Comparison of ENCODE assay signal across 26 cellular contexts in genomic region chr22:39565414-39565944, GRCh38. TPM values are rescaled to one million over a fixed set of nuclear protein-coding genes. Genes with fewer than 3 reads are reported as not detected.
DNase-seq lines count a peak whose midpoint lies in the region; ATAC-seq, FAIRE-seq and TF ChIP-seq lines count a peak whose summit lies in the region.
"Had no signal": no experiment of that assay in that cellular context is flagged by ENCODE, and none has a peak within 500 bp of the region (broad histone marks: within the 10 kb centered on the region; RNA-seq: fewer than 3 reads in every experiment).

No MANE protein-coding gene starts in this region.

- H3K79me2 ChIP-seq in K562 (ENCODE audit: control insufficient read depth, insufficient read depth, low read length) (no peaks in the 10 kb centered on the region), neural progenitor cell (ENCODE audit: low read depth) (no peaks in the 10 kb centered on the region), Karpas-422 (ENCODE audit: low read length) (no peaks in the 10 kb centered on the region)

- H3K4me1 ChIP-seq in HEK293 (ENCODE audit: control insufficient read depth, insufficient read depth, low read length) (no peaks in the 10 kb centered on the region), K562 (replicated peaks in 1 of 2; ENCODE audit: control insufficient read depth in 2 of 2, insufficient read depth in 2 of 2, low read length in 2 of 2) (peaks cover 0 to 21% of the 10 kb centered on the region in 2 experiments; a peak in 3 of 5 replicates), neural progenitor cell (no peaks in the 10 kb centered on the region), Karpas-422 (ENCODE audit: low read length) (no peaks in the 10 kb centered on the region)
- H3K4me1 ChIP-seq: A549, SJCRH30 had no signal

- TF ChIP-seq POLR2A in K562 (conservative IDR thresholded peaks at IDR 0.05) = no peak

- H4K20me1 ChIP-seq in K562 (replicated peaks; ENCODE audit: control insufficient read depth, insufficient read depth, low read length) (no peaks in the 10 kb centered on the region), neural progenitor cell (ENCODE audit: low read depth) (no peaks in the 10 kb centered on the region), Karpas-422 (ENCODE audit: insufficient read depth, low read depth, low read length) (no peaks in the 10 kb centered on the region)

- peaks cover 20% of the 10 kb centered on the region for H3K4me1 Mint-ChIP-seq in activated naive CD4-positive, alpha-beta T cell treated with anti-CD3 and anti-CD28 coated beads, Interleukin-2, amount 50 U/mL, for 24 hours
- H3K4me1 Mint-ChIP-seq in neural progenitor cell = peaks cover 2% of the 10 kb centered on the region

- FAIRE-seq in K562 (lab: Jason Lieb, UNC) = no peak
- FAIRE-seq: A549, G401.6, GM19239 had no signal

- no TSS peak for BruUV-seq in K562 (replicated peaks; lab: Mats Ljungman, UMichigan)

- peak overlapping the region; percentile 5 for H3K4me3 Mint-ChIP-seq in activated naive CD4-positive, alpha-beta T cell treated with anti-CD3 and anti-CD28 coated beads, Interleukin-2, amount 50 U/mL, for 24 hours
- H3K4me3 Mint-ChIP-seq in neural progenitor cell = peak overlapping the region; percentile 12
- H3K4me3 Mint-ChIP-seq: B cell, CD14-positive monocyte had no signal

- H3K27ac Mint-ChIP-seq in activated naive CD4-positive, alpha-beta T cell treated with anti-CD3 and anti-CD28 coated beads, Interleukin-2, amount 50 U/mL, for 24 hours = peak overlapping the region; percentile 44
- peak overlapping the region in 1 of 2 donors; percentile 1 for H3K27ac Mint-ChIP-seq in activated naive CD4-positive, alpha-beta T cell treated with anti-CD3 and anti-CD28 coated beads, Interleukin-2, amount 50 U/mL, for 72 hours
- no peak overlapping the region for H3K27ac Mint-ChIP-seq in neural progenitor cell
- H3K27ac Mint-ChIP-seq: B cell, CD14-positive monocyte had no signal

- H3K27ac ChIP-seq in HEK293 (ENCODE audit: extremely low read depth, low read depth, low read length) (no peak overlapping the region), K562 (ENCODE audit: extremely low read depth, low read depth, low read length) (no peak overlapping the region), neural progenitor cell (no peak overlapping the region), Karpas-422 (ENCODE audit: low read length) (no peak overlapping the region)
- H3K27ac ChIP-seq: A549, Peyer's patch, SJCRH30 had no signal

- no peaks in the 10 kb centered on the region for H3K9me3 Mint-ChIP-seq in activated naive CD4-positive, alpha-beta T cell treated with anti-CD3 and anti-CD28 coated beads, Interleukin-2, amount 50 U/mL, for 24 hours
- H3K9me3 Mint-ChIP-seq in activated naive CD4-positive, alpha-beta T cell treated with anti-CD3 and anti-CD28 coated beads, Interleukin-2, amount 50 U/mL, for 72 hours = peaks cover 8 to 9% of the 10 kb centered on the region in 2 donors
- H3K9me3 Mint-ChIP-seq in neural progenitor cell = no peaks in the 10 kb centered on the region

- H3K9me3 ChIP-seq in HEK293 (ENCODE audit: control insufficient read depth, insufficient read depth, low read depth, low read length) = no peaks in the 10 kb centered on the region
- H3K9me3 ChIP-seq in K562 (replicated peaks; ENCODE audit: control insufficient read depth, insufficient read depth, low read depth, low read length) = no peaks in the 10 kb centered on the region
- no peaks in the 10 kb centered on the region for H3K9me3 ChIP-seq in neural progenitor cell (ENCODE audit: low read depth)
- peaks cover 5% of the 10 kb centered on the region; the same call in 1 of the 2 replicates for H3K9me3 ChIP-seq in Karpas-422 (ENCODE audit: low read length)
- H3K9me3 ChIP-seq: A549, Peyer's patch, SJCRH30 had no signal

- no peak for TF ChIP-seq EP300 in K562 (IDR thresholded peaks at IDR 0.05; ENCODE audit: low read length)

- intact Hi-C loops in K562 (cut with micrococcal nuclease) (no loop called here), Right ventricle myocardium inferior (cut with DNase I) (no loop called here)

- H3K9ac ChIP-seq in K562 (ENCODE audit: insufficient read depth in 1 of 2, low read depth in 2 of 2, low read length in 2 of 2) (no peak overlapping the region), neural progenitor cell (no peak overlapping the region), Karpas-422 (ENCODE audit: low read length) (no peak overlapping the region)

- H3K9me2 ChIP-seq in Karpas-422 (replicated peaks; ENCODE audit: insufficient read depth, low read length) = no peaks in the 10 kb centered on the region

- WGBS in K562 (ENCODE audit: insufficient coverage, low coverage, missing lambda C conversion rate) = 37% methylated on average over 2 of the region's 5 CpGs

- DNase-seq in activated naive CD4-positive, alpha-beta T cell treated with anti-CD3 and anti-CD28 coated beads, Interleukin-2, amount 50 U/mL, for 72 hours (ENCODE audit: low spot score in 2 of 2) = no peak
- no peak for DNase-seq in K562 (ENCODE audit: extremely low read depth in 1 of 4, low spot score in 3 of 4)
- no peak for DNase-seq in neural progenitor cell (ENCODE audit: low spot score)
- no peak for DNase-seq in Right ventricle myocardium inferior (ENCODE audit: missing footprints)
- DNase-seq in Karpas-422 = no peak
- DNase-seq: H7, IMR-90, MV-4-11, NCI-H1105 treated with DMSO at 0.1 percent for 48 hours, NCI-H1694, NCI-H2081, NCI-H2171, NCI-H345, NCI-H524, NCI-H82, Peyer's patch, SJCRH30 had no signal

- H3K27me3 ChIP-seq in K562 (ENCODE audit: control insufficient read depth in 2 of 2, insufficient read depth in 2 of 2, low read length in 2 of 2) (no peaks in the 10 kb centered on the region), neural progenitor cell (peaks cover 28% of the 10 kb centered on the region), Karpas-422 (ENCODE audit: low read length) (no peaks in the 10 kb centered on the region)
- H3K27me3 ChIP-seq: Peyer's patch, SJCRH30 had no signal

- TF ChIP-seq RAD21 in K562 (CRISPR knock-in tag; conservative IDR thresholded peaks at IDR 0.05 in 1 of 2, IDR thresholded peaks at IDR 0.05 in 1 of 2) = no peak

- H3K36me3 Mint-ChIP-seq in activated naive CD4-positive, alpha-beta T cell treated with anti-CD3 and anti-CD28 coated beads, Interleukin-2, amount 50 U/mL, for 24 hours = no peaks in the 10 kb centered on the region
- no peaks in the 10 kb centered on the region for H3K36me3 Mint-ChIP-seq in activated naive CD4-positive, alpha-beta T cell treated with anti-CD3 and anti-CD28 coated beads, Interleukin-2, amount 50 U/mL, for 72 hours
- no peaks in the 10 kb centered on the region for H3K36me3 Mint-ChIP-seq in neural progenitor cell
- H3K36me3 Mint-ChIP-seq: CD14-positive monocyte had no signal

- in situ Hi-C loops in K562 (cut with MboI) = no loop called here

- no peaks in the 10 kb centered on the region for H3K9me1 ChIP-seq in K562 (ENCODE audit: control insufficient read depth, insufficient read depth, low read length)

- H3K4me2 ChIP-seq in K562 (ENCODE audit: insufficient read depth, low read length) (no peak overlapping the region), neural progenitor cell (no peak overlapping the region), Karpas-422 (ENCODE audit: low read depth, low read length, poor library complexity, severe bottlenecking) (no peak overlapping the region)
- H3K4me2 ChIP-seq: A549 had no signal

- H3F3A ChIP-seq in neural progenitor cell (ENCODE audit: low read depth) = peaks cover 9% of the 10 kb centered on the region

- H3K36me3 ChIP-seq in HEK293 (ENCODE audit: control insufficient read depth in 2 of 2, insufficient read depth in 1 of 2, low read length in 2 of 2) (no peaks in the 10 kb centered on the region), K562 (ENCODE audit: control insufficient read depth, insufficient read depth, low read length) (no peaks in the 10 kb centered on the region), neural progenitor cell (no peaks in the 10 kb centered on the region), Karpas-422 (ENCODE audit: insufficient read depth, low read length) (no peaks in the 10 kb centered on the region)
- H3K36me3 ChIP-seq: Peyer's patch, SJCRH30 had no signal

- CTCF ChIA-PET in HEK293 (lab: Yijun Ruan, JAX) = interaction anchor here (0.8 kb wide), 1 partner anchor 459 kb away, joined by 3 read pairs; no protein-coding TSS in a partner anchor
- CTCF ChIA-PET in K562 (lab: Yijun Ruan, JAX; ENCODE audit: low intra/inter-chr PET ratio) = no interaction called here

- TF ChIP-seq CTCF in HEK293 (tag by site-specific recombination; IDR thresholded peaks at IDR 0.05) = no peak
- no peak for TF ChIP-seq CTCF in K562 (IDR thresholded peaks at IDR 0.05 in 2 of 3, conservative IDR thresholded peaks at IDR 0.05 in 1 of 3; ENCODE audit: insufficient read depth in 2 of 3, low read depth in 1 of 3, low read length in 3 of 3)
- TF ChIP-seq CTCF in neural progenitor cell (IDR thresholded peaks at IDR 0.05) = no peak

- POLR2A ChIA-PET in HEK293 (lab: Yijun Ruan, JAX) (no interaction called here), K562 (lab: Yijun Ruan, JAX) (no interaction called here)

- no peak overlapping the region for H2AFZ ChIP-seq in K562 (ENCODE audit: low read depth, low read length)
- no peak overlapping the region for H2AFZ ChIP-seq in neural progenitor cell (replicated peaks)
- no peak overlapping the region for H2AFZ ChIP-seq in Karpas-422 (ENCODE audit: low read length)

- H3K4me3 ChIP-seq in HEK293 (ENCODE audit: low read depth, low read length) (no peak overlapping the region), K562 (no peak overlapping the region), neural progenitor cell (no peak overlapping the region), Karpas-422 (ENCODE audit: low read length) (no peak overlapping the region)
- H3K4me3 ChIP-seq: A549, Peyer's patch, SJCRH30 had no signal

- H3K27me3 Mint-ChIP-seq in activated naive CD4-positive, alpha-beta T cell treated with anti-CD3 and anti-CD28 coated beads, Interleukin-2, amount 50 U/mL, for 24 hours = no peaks in the 10 kb centered on the region
- peaks cover 16% of the 10 kb centered on the region for H3K27me3 Mint-ChIP-seq in neural progenitor cell (ENCODE audit: insufficient read depth, low read depth)

- ATAC-seq in activated naive CD4-positive, alpha-beta T cell treated with anti-CD3 and anti-CD28 coated beads, Interleukin-2, amount 50 U/mL, for 72 hours = no peak
- ATAC-seq in K562 = no peak
- no peak for ATAC-seq in Right ventricle myocardium inferior
- ATAC-seq: A549 had no signal

RNA-seq across cellular contexts. Expression of gene CACNA1I, which starts 5.1 kb away (rescaled TPM):
- 1 to 10 TPM in 1 of 2 donors, under 1 TPM in 1; 0.27 to 1.4 TPM for total RNA-seq in activated naive CD4-positive, alpha-beta T cell treated with anti-CD3 and anti-CD28 coated beads, Interleukin-2, amount 50 U/mL, for 72 hours
- 3.5 and 12.7 TPM in 2 replicates for total RNA-seq in K562 (2011; cell fraction: chromatin; rRNA removed; ENCODE audit: low replicate concordance)
- total RNA-seq in K562 (2011; cell fraction: nucleolus; rRNA removed) = 3.9 and 6.0 TPM in 2 replicates
- 3.4 and 3.6 TPM in 2 replicates for total RNA-seq in K562 (2011; cell fraction: nucleoplasm; rRNA removed)
- total RNA-seq in K562 (2014; rRNA removed) (0.24 and 0.32 TPM in 2 replicates), K562 (2014; rRNA removed; fragmentation: Illumina TruSeq; extraction: Trizol) (0.06 and 0.07 TPM in 2 replicates), K562 (2015; rRNA removed; fragmentation: Illumina TruSeq; extraction: Trizol) (0.11 TPM in 2 replicates), K562 (2021) (0.45 and 0.78 TPM in 2 replicates), neural progenitor cell (ENCODE audit: low replicate concordance) (0.11 and 0.22 TPM in 2 replicates), Right ventricle myocardium inferior (not detected)
- polyA plus RNA-seq in K562 (2011; rRNA removed) (0.22 and 0.79 TPM in 2 replicates), K562 (2014; fragmentation: Illumina TruSeq; extraction: Trizol) (0.30 and 0.31 TPM in 2 replicates), K562 (2014; fragmentation: Nextera tagmentation; extraction: Ambion mirVana) (under 1 TPM in 1 of 2 experiments, not detected in 1; 0.01 TPM), K562 (2014; rRNA removed) (0.31 and 0.41 TPM in 2 replicates)
- 0.13 and 1.0 TPM in 2 replicates for polyA plus RNA-seq in K562 (2011; cell fraction: cytosol; rRNA removed)
- 1.9 and 12.3 TPM in 2 replicates for polyA plus RNA-seq in K562 (2011; cell fraction: nucleus; rRNA removed)
- 0.56 and 0.90 TPM in 2 replicates for polyA plus RNA-seq in K562 (2012)
- 0.09 and 0.74 TPM in 2 replicates for polyA minus RNA-seq in K562 (2011; rRNA and poly(A)+ RNA removed)
- 0.27 and 1.0 TPM in 2 replicates for polyA minus RNA-seq in K562 (2011; cell fraction: cytosol; rRNA and poly(A)+ RNA removed)
- 0.56 and 2.4 TPM in 2 replicates for polyA minus RNA-seq in K562 (2011; cell fraction: nucleus; rRNA and poly(A)+ RNA removed)
- total RNA-seq in Karpas-422 (2014; rRNA removed; shearing (Covaris generic); ENCODE audit: low replicate concordance) = not detected in 2 replicates
- total RNA-seq: Daoy, HT1080 had no signal
- polyA plus RNA-seq: CD14-positive monocyte had no signal

RNA-seq across cellular contexts. Expression of gene RPS19BP1, which starts 32.9 kb away (rescaled TPM):
- total RNA-seq in activated naive CD4-positive, alpha-beta T cell treated with anti-CD3 and anti-CD28 coated beads, Interleukin-2, amount 50 U/mL, for 72 hours = 10 to 100 TPM; 47.6 to 64.2 TPM
- 27.9 and 59.9 TPM in 2 replicates for total RNA-seq in K562 (2011; cell fraction: chromatin; rRNA removed; ENCODE audit: low replicate concordance)
- total RNA-seq in K562 (2011; cell fraction: nucleolus; rRNA removed) = 57.2 and 59.7 TPM in 2 replicates
- 42.7 and 46.9 TPM in 2 replicates for total RNA-seq in K562 (2011; cell fraction: nucleoplasm; rRNA removed)
- total RNA-seq in K562 (2014; rRNA removed) = 223 and 264 TPM in 2 replicates
- total RNA-seq in K562 (2014; rRNA removed; fragmentation: Illumina TruSeq; extraction: Trizol) = 33.0 and 44.9 TPM in 2 replicates
- 84.3 and 93.3 TPM in 2 replicates for total RNA-seq in K562 (2015; rRNA removed; fragmentation: Illumina TruSeq; extraction: Trizol)
- total RNA-seq in K562 (2021) = 109 and 110 TPM in 2 replicates
- 75.6 and 90.4 TPM in 2 replicates for polyA plus RNA-seq in K562 (2011; rRNA removed)
- 89.9 and 177 TPM in 2 replicates for polyA plus RNA-seq in K562 (2011; cell fraction: cytosol; rRNA removed)
- 53.3 and 77.5 TPM in 2 replicates for polyA plus RNA-seq in K562 (2011; cell fraction: nucleus; rRNA removed)
- 85.4 and 89.3 TPM in 2 replicates for polyA plus RNA-seq in K562 (2012)
- 29.0 and 64.7 TPM in 2 replicates for polyA plus RNA-seq in K562 (2014; fragmentation: Illumina TruSeq; extraction: Trizol)
- 1 to 10 TPM; 3.0 to 8.2 TPM for polyA plus RNA-seq in K562 (2014; fragmentation: Nextera tagmentation; extraction: Ambion mirVana)
- polyA plus RNA-seq in K562 (2014; rRNA removed) = 216 and 229 TPM in 2 replicates
- 12.0 and 12.6 TPM in 2 replicates for polyA minus RNA-seq in K562 (2011; rRNA and poly(A)+ RNA removed)
- polyA minus RNA-seq in K562 (2011; cell fraction: cytosol; rRNA and poly(A)+ RNA removed) = 14.5 and 18.6 TPM in 2 replicates
- polyA minus RNA-seq in K562 (2011; cell fraction: nucleus; rRNA and poly(A)+ RNA removed) = 16.3 and 27.0 TPM in 2 replicates
- total RNA-seq in neural progenitor cell (ENCODE audit: low replicate concordance) = 27.7 and 68.3 TPM in 2 replicates
- total RNA-seq in Right ventricle myocardium inferior = 61.9 TPM
- total RNA-seq in Karpas-422 (2014; rRNA removed; shearing (Covaris generic); ENCODE audit: low replicate concordance) = 91.1 and 198 TPM in 2 replicates

RNA-seq across cellular contexts. Expression of gene ATF4, which starts 45.1 kb away (rescaled TPM):
- 100 to 1,000 TPM; 460 to 506 TPM for total RNA-seq in activated naive CD4-positive, alpha-beta T cell treated with anti-CD3 and anti-CD28 coated beads, Interleukin-2, amount 50 U/mL, for 72 hours
- 183 and 296 TPM in 2 replicates for total RNA-seq in K562 (2011; cell fraction: chromatin; rRNA removed; ENCODE audit: low replicate concordance)
- 255 and 271 TPM in 2 replicates for total RNA-seq in K562 (2011; cell fraction: nucleolus; rRNA removed)
- total RNA-seq in K562 (2011; cell fraction: nucleoplasm; rRNA removed) = 227 and 246 TPM in 2 replicates
- total RNA-seq in K562 (2014; rRNA removed) (311 and 355 TPM in 2 replicates), K562 (2014; rRNA removed; fragmentation: Illumina TruSeq; extraction: Trizol) (320 and 405 TPM in 2 replicates), K562 (2015; rRNA removed; fragmentation: Illumina TruSeq; extraction: Trizol) (153 and 156 TPM in 2 replicates), K562 (2021) (308 and 361 TPM in 2 replicates), neural progenitor cell (ENCODE audit: low replicate concordance) (189 and 230 TPM in 2 replicates), Right ventricle myocardium inferior (204 TPM)
- polyA plus RNA-seq in K562 (2011; rRNA removed) (669 and 756 TPM in 2 replicates), K562 (2014; fragmentation: Illumina TruSeq; extraction: Trizol) (528 and 598 TPM in 2 replicates), K562 (2014; fragmentation: Nextera tagmentation; extraction: Ambion mirVana) (100 to 1,000 TPM in 1 of 2 experiments, 10 to 100 TPM in 1; 93.1 to 125 TPM), K562 (2014; rRNA removed) (638 and 723 TPM in 2 replicates)
- polyA plus RNA-seq in K562 (2011; cell fraction: cytosol; rRNA removed) = 757 and 998 TPM in 2 replicates
- 651 and 768 TPM in 2 replicates for polyA plus RNA-seq in K562 (2011; cell fraction: nucleus; rRNA removed)
- polyA plus RNA-seq in K562 (2012) = 264 and 832 TPM in 2 replicates
- 190 and 217 TPM in 2 replicates for polyA minus RNA-seq in K562 (2011; rRNA and poly(A)+ RNA removed)
- 89.9 and 115 TPM in 2 replicates for polyA minus RNA-seq in K562 (2011; cell fraction: cytosol; rRNA and poly(A)+ RNA removed)
- polyA minus RNA-seq in K562 (2011; cell fraction: nucleus; rRNA and poly(A)+ RNA removed) = 99.2 and 197 TPM in 2 replicates
- total RNA-seq in Karpas-422 (2014; rRNA removed; shearing (Covaris generic); ENCODE audit: low replicate concordance) = 543 and 666 TPM in 2 replicates
